In genomic region chr2:70861774-70862644, GRCh38 we compare ENCODE assay signal across 9 cellular contexts. TPM values are rescaled to one million over a fixed set of nuclear protein-coding genes. Genes with fewer than 3 reads are reported as not detected.
A peak's percentile ranks its signal among the peaks of the same experiment; 100 is the strongest.
DNase-seq lines count a peak whose midpoint lies in the region; ATAC-seq, FAIRE-seq and TF ChIP-seq lines count a peak whose summit lies in the region.
"Had no signal": no experiment of that assay in that cellular context is flagged by ENCODE, and none has a peak within 500 bp of the region (broad histone marks: within the 10 kb centered on the region; RNA-seq: fewer than 3 reads in every experiment).

No MANE protein-coding gene starts in this region.

- H3K36me3 ChIP-seq in KMS-11 (ENCODE audit: insufficient read depth) (no peaks in the 10 kb centered on the region), neural cell (ENCODE audit: insufficient read depth, low read length) (no peaks in the 10 kb centered on the region)

- no peaks in the 10 kb centered on the region for H3K79me2 ChIP-seq in KMS-11 (ENCODE audit: insufficient read depth, low read depth)
- H3K79me2 ChIP-seq in neural cell (replicated peaks; ENCODE audit: insufficient read depth, low read length) = no peaks in the 10 kb centered on the region

- H4K20me1 ChIP-seq in KMS-11 (ENCODE audit: insufficient read depth) = no peaks in the 10 kb centered on the region
- H4K20me1 ChIP-seq in neural cell (ENCODE audit: insufficient read depth) = no peaks in the 10 kb centered on the region

- no peaks in the 10 kb centered on the region for H3F3A ChIP-seq in neural cell (ENCODE audit: insufficient read depth, low read length, poor library complexity, severe bottlenecking)

- DNase-seq in GM12865 (ENCODE audit: low read depth) (peak; percentile 65), RCC 7860 (ENCODE audit: low spot score) (peak; percentile 43), fibroblast of mammary gland (ENCODE audit: low read depth) (peak; percentile 70)
- peak; percentile 78 to 79 for DNase-seq in activated T-cell treated with anti-CD3 and anti-CD28 coated beads, Interleukin-2, amount 50 U/mL, for 72 hours
- peak; percentile 67 to 70 for DNase-seq in stimulated activated naive CD8-positive, alpha-beta T cell treated with anti-CD3 and anti-CD28 coated beads, Interleukin-15, amount 100 ng/mL, for 72 hours

- peaks cover 9% of the 10 kb centered on the region for H3K4me1 Mint-ChIP-seq in activated T-cell treated with anti-CD3 and anti-CD28 coated beads, Interleukin-2, amount 50 U/mL, for 72 hours (ENCODE audit: low read depth)
- peaks cover 14% of the 10 kb centered on the region for H3K4me1 Mint-ChIP-seq in stimulated activated naive CD8-positive, alpha-beta T cell treated with anti-CD3 and anti-CD28 coated beads, Interleukin-15, amount 100 ng/mL, for 72 hours

- TF ChIP-seq CTCF in GM12865 (IDR thresholded peaks at IDR 0.05; ENCODE audit: insufficient read depth, low read depth, low read length, missing control alignments) (peak; percentile 91), KMS-11 (conservative IDR thresholded peaks at IDR 0.05; ENCODE audit: low read depth, low read length) (peak; percentile 98), fibroblast of mammary gland (conservative IDR thresholded peaks at IDR 0.05; ENCODE audit: control insufficient read depth, insufficient read depth, low read depth, low read length) (peak; percentile 97), neural cell (IDR thresholded peaks at IDR 0.05; ENCODE audit: poor library complexity, severe bottlenecking) (peak; percentile 93)

- H3K9me3 Mint-ChIP-seq in activated T-cell treated with anti-CD3 and anti-CD28 coated beads, Interleukin-2, amount 50 U/mL, for 72 hours = no peaks in the 10 kb centered on the region
- H3K9me3 Mint-ChIP-seq in stimulated activated naive CD8-positive, alpha-beta T cell treated with anti-CD3 and anti-CD28 coated beads, Interleukin-15, amount 100 ng/mL, for 72 hours = no peaks in the 10 kb centered on the region

- H3K4me1 ChIP-seq in KMS-11 (ENCODE audit: low read depth, poor library complexity, severe bottlenecking) = no peaks in the 10 kb centered on the region

- H3K4me2 ChIP-seq in KMS-11 = peak overlapping the region; percentile 38
- no peak overlapping the region for H3K4me2 ChIP-seq in neural cell (ENCODE audit: low read length)

- H2AFZ ChIP-seq in KMS-11 (ENCODE audit: low read depth) = peak overlapping the region; percentile 32; the same call in 1 of the 2 replicates
- no peak overlapping the region for H2AFZ ChIP-seq in neural cell (ENCODE audit: low read depth, low read length)

- H3K27me3 ChIP-seq in KMS-11 (ENCODE audit: insufficient read depth, low read depth) (no peaks in the 10 kb centered on the region), neural cell (ENCODE audit: insufficient read depth, low read depth, low read length) (peaks cover 40% of the 10 kb centered on the region)

- H3K9me2 ChIP-seq in neural cell (ENCODE audit: insufficient read depth, low read length) = no peaks in the 10 kb centered on the region

- H3K27me3 Mint-ChIP-seq in activated T-cell treated with anti-CD3 and anti-CD28 coated beads, Interleukin-2, amount 50 U/mL, for 72 hours (ENCODE audit: low read depth) = peaks cover 51% of the 10 kb centered on the region
- peaks cover 54% of the 10 kb centered on the region for H3K27me3 Mint-ChIP-seq in stimulated activated naive CD8-positive, alpha-beta T cell treated with anti-CD3 and anti-CD28 coated beads, Interleukin-15, amount 100 ng/mL, for 72 hours

- peak overlapping the region; percentile 33 to 70 for H3K4me3 Mint-ChIP-seq in activated T-cell treated with anti-CD3 and anti-CD28 coated beads, Interleukin-2, amount 50 U/mL, for 72 hours
- peak overlapping the region; percentile 66 to 70 for H3K4me3 Mint-ChIP-seq in stimulated activated naive CD8-positive, alpha-beta T cell treated with anti-CD3 and anti-CD28 coated beads, Interleukin-15, amount 100 ng/mL, for 72 hours

- TF ChIP-seq RAD21 in neural cell (conservative IDR thresholded peaks at IDR 0.05) = peak; percentile 88

- ATAC-seq in activated T-cell treated with anti-CD3 and anti-CD28 coated beads, Interleukin-2, amount 50 U/mL, for 72 hours (replicated peaks in 1 of 2) = peak; percentile 73 to 77
- peak; percentile 76 for ATAC-seq in stimulated activated naive CD8-positive, alpha-beta T cell treated with anti-CD3 and anti-CD28 coated beads, Interleukin-15, amount 100 ng/mL, for 72 hours
- ATAC-seq in GM21390 (IDR thresholded peaks at IDR 0.05; ENCODE audit: unreplicated experiment) = no peak

- H3K9ac ChIP-seq in KMS-11 (no peak overlapping the region), neural cell (ENCODE audit: low read length) (no peak overlapping the region)

- no peak overlapping the region for H3K27ac ChIP-seq in KMS-11
- no peak overlapping the region for H3K27ac ChIP-seq in neural cell (ENCODE audit: low read length)
- H3K27ac ChIP-seq: skin epidermis had no signal

- H3K4me3 ChIP-seq in GM12865 (ENCODE audit: low read depth, low read length) (no peak overlapping the region), KMS-11 (IDR thresholded peaks at IDR 0.05; ENCODE audit: insufficient read depth, low read depth, low read length) (no peak overlapping the region), fibroblast of mammary gland (ENCODE audit: control insufficient read depth, low read depth, low read length) (no peak overlapping the region), neural cell (ENCODE audit: low read length) (no peak overlapping the region)
- H3K4me3 ChIP-seq: skin epidermis had no signal

- no peaks in the 10 kb centered on the region for H3K36me3 Mint-ChIP-seq in activated T-cell treated with anti-CD3 and anti-CD28 coated beads, Interleukin-2, amount 50 U/mL, for 72 hours (ENCODE audit: insufficient read depth in 2 of 2)

- H3K9me3 ChIP-seq in neural cell (ENCODE audit: low read length) = no peaks in the 10 kb centered on the region

- TF ChIP-seq EP300 in neural cell (conservative IDR thresholded peaks at IDR 0.05; ENCODE audit: poor library complexity, severe bottlenecking) = no peak

- H3K27ac Mint-ChIP-seq in activated T-cell treated with anti-CD3 and anti-CD28 coated beads, Interleukin-2, amount 50 U/mL, for 72 hours = no peak overlapping the region
- no peak overlapping the region for H3K27ac Mint-ChIP-seq in stimulated activated naive CD8-positive, alpha-beta T cell treated with anti-CD3 and anti-CD28 coated beads, Interleukin-15, amount 100 ng/mL, for 72 hours

- FAIRE-seq in RCC 7860 (lab: Jason Lieb, UNC) = no peak

TF ChIP-seq in neural cell, 6 proteins besides CTCF, POLR2A, EP300 and RAD21:
- TF ChIP-seq SMC3 (conservative IDR thresholded peaks at IDR 0.05; ENCODE audit: poor library complexity) = peak; percentile 75
- no peak for TF ChIP-seq TAF1 (IDR thresholded peaks at IDR 0.05; ENCODE audit: low read depth)
- TF ChIP-seq MXI1 (conservative IDR thresholded peaks at IDR 0.05; ENCODE audit: poor library complexity, severe bottlenecking) = no peak
- TF ChIP-seq EZH2 (IDR thresholded peaks at IDR 0.05; ENCODE audit: borderline replicate concordance, insufficient read depth, low read length, poor library complexity, severe bottlenecking) = no peak
- no peak for TF ChIP-seq REST (IDR thresholded peaks at IDR 0.05; ENCODE audit: borderline replicate concordance)
TF ChIP-seq in neural cell: peak in this region for 1.

RNA-seq across cellular contexts. Expression of gene CD207, which starts 26.4 kb away (rescaled TPM):
- not detected for total RNA-seq in activated T-cell treated with anti-CD3 and anti-CD28 coated beads, Interleukin-2, amount 50 U/mL, for 72 hours
- polyA plus RNA-seq in neural cell = not detected in 2 replicates
- not detected in 2 replicates for polyA minus RNA-seq in neural cell

RNA-seq across cellular contexts. Expression of gene VAX2, which starts 38.4 kb away (rescaled TPM):
- not detected for total RNA-seq in activated T-cell treated with anti-CD3 and anti-CD28 coated beads, Interleukin-2, amount 50 U/mL, for 72 hours
- polyA plus RNA-seq in neural cell = 0.66 and 0.74 TPM in 2 replicates
- polyA minus RNA-seq in neural cell = 0.81 TPM in 1 of 2 replicates, not detected in the other

RNA-seq across cellular contexts. Expression of gene CLEC4F, which starts 41.6 kb away (rescaled TPM):
- not detected for total RNA-seq in activated T-cell treated with anti-CD3 and anti-CD28 coated beads, Interleukin-2, amount 50 U/mL, for 72 hours
- not detected in 2 replicates for polyA plus RNA-seq in neural cell
- polyA minus RNA-seq in neural cell = not detected in 2 replicates
